19 cellular contexts compared by ENCODE assay signal in the genomic region with DNA sequence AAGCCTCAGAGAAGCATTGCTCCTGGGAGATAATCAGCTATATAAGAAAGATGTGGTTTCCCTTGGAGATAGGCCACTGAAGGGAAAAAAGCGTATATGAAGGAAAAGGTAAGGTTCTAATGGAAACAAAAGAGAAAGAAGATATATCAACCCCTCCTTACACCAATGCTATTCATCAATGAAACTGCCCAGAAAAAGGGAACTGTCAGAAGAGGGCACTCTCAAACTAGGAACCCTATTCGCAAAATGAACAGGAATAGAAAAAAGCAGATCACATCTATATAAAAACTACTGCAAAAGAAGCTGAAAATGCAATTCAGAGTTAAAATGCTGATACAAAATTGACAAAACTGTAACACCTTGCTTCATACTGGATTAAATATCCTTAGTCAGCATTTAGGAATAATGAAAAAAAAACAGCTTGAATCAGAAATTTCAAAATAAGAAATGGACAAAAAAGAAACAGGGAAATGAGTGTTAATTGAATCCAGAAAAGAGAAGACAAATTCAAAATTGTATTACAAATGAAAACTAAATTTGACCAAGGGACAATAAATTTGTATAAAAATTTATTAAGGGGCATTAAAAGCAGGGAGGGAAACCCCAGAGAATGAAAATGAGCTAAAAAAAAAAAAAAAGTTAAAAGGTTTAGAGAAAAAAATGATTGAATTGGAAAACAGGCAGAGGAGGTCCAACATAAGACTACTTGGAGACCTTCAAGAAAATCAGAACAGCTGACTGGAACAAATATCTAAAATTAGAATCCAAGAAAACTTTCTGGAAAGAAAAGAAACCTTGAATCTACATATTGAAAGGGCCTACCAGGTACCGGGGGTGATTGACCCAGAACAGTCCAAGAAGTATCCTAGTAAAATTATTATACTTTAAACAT. TPM values are rescaled to one million over a fixed set of nuclear protein-coding genes. Genes with fewer than 3 reads are reported as not detected.
DNase-seq lines count a peak whose midpoint lies in the region; ATAC-seq and TF ChIP-seq lines count a peak whose summit lies in the region.
"Had no signal": no experiment of that assay in that cellular context is flagged by ENCODE, and none has a peak within 500 bp of the region (broad histone marks: within the 10 kb centered on the region; RNA-seq: fewer than 3 reads in every experiment).

No MANE protein-coding gene starts in this region.

- RAD21 ChIA-PET in HCT116 (lab: Charles Lee; ENCODE audit: low non-redundant PET in 1 of 2, low total read pairs in 2 of 2, uncharacterized antibody in 2 of 2, unreplicated experiment in 2 of 2): no interaction called here

- TF ChIP-seq POLR2A in HCT116 (IDR thresholded peaks at IDR 0.05; ENCODE audit: borderline replicate concordance, extremely low read depth, insufficient read depth, insufficient read length): no peak
- no peak for TF ChIP-seq POLR2A in erythroblast (IDR thresholded peaks at IDR 0.05; ENCODE audit: low read length)

- H3K9me2 ChIP-seq in HCT116 (ENCODE audit: insufficient read depth) (no peaks in the 10 kb centered on the region), OCI-LY1 (ENCODE audit: low read depth, low read length) (no peaks in the 10 kb centered on the region)

- H3K9ac ChIP-seq in DND-41 (ENCODE audit: low read depth, low read length) (no peak overlapping the region), HCT116 (ENCODE audit: low read length) (no peak overlapping the region), OCI-LY1 (ENCODE audit: low read length) (no peak overlapping the region)

- peaks cover 7% of the 10 kb centered on the region; the same call in 1 of the 2 replicates for H4K20me1 ChIP-seq in DND-41 (ENCODE audit: insufficient read depth, low read length)
- no peaks in the 10 kb centered on the region for H4K20me1 ChIP-seq in HCT116 (ENCODE audit: insufficient read depth)
- H4K20me1 ChIP-seq in OCI-LY1 (ENCODE audit: insufficient read depth, low read length): no peaks in the 10 kb centered on the region

- H3K27ac ChIP-seq in DND-41 (ENCODE audit: low read length) (no peak overlapping the region), HCT116 (ENCODE audit: low read depth, low read length) (no peak overlapping the region), OCI-LY1 (ENCODE audit: low read depth, low read length, poor library complexity, severe bottlenecking) (no peak overlapping the region)
- H3K27ac ChIP-seq: body of pancreas, pancreas, sigmoid colon had no signal

- TF ChIP-seq CTCF in DND-41 (IDR thresholded peaks at IDR 0.05; ENCODE audit: borderline replicate concordance, extremely low read depth, low read length, poor library complexity, severe bottlenecking): peak; percentile 32
- peak in 2 of 3 experiments; percentile 3 to 22; a peak in 2 of 6 replicates for TF ChIP-seq CTCF in HCT116 (IDR thresholded peaks at IDR 0.05 in 2 of 3, conservative IDR thresholded peaks at IDR 0.05 in 1 of 3; ENCODE audit: borderline replicate concordance in 1 of 3, insufficient read depth in 1 of 3, low read depth in 2 of 3, low read length in 2 of 3)
- peak; percentile 18; the same call in 1 of the 2 replicates for TF ChIP-seq CTCF in OCI-LY1 (IDR thresholded peaks at IDR 0.05; ENCODE audit: low read length)

- H3K9me3 ChIP-seq in DND-41 (ENCODE audit: insufficient read depth, low read length, severe bottlenecking): peaks cover 7% of the 10 kb centered on the region
- 0 out of 4 replicates have a peak, but pooled peaks cover 0 to 3% of the 10 kb centered on the region in 2 experiments for H3K9me3 ChIP-seq in HCT116 (ENCODE audit: control insufficient read depth in 1 of 2, insufficient read depth in 1 of 2, low read depth in 1 of 2, low read length in 2 of 2)
- H3K9me3 ChIP-seq in OCI-LY1 (ENCODE audit: low read length): peaks cover 5% of the 10 kb centered on the region; the same call in 1 of the 2 replicates
- H3K9me3 ChIP-seq: body of pancreas, sigmoid colon had no signal

- TF ChIP-seq RAD21 in HCT116 (IDR thresholded peaks at IDR 0.05; ENCODE audit: low read depth): peak; percentile 55

- POLR2A ChIA-PET in HCT116 (lab: Charles Lee): no interaction called here

- H3K4me1 ChIP-seq in DND-41 (ENCODE audit: insufficient read depth, low read length) (no peaks in the 10 kb centered on the region), HCT116 (ENCODE audit: control insufficient read depth in 1 of 2, insufficient read depth in 2 of 2, low read length in 2 of 2) (no peaks in the 10 kb centered on the region), OCI-LY1 (ENCODE audit: insufficient read depth, low read length, severe bottlenecking) (no peaks in the 10 kb centered on the region)
- H3K4me1 ChIP-seq: sigmoid colon had no signal

- H3K79me2 ChIP-seq in DND-41 (ENCODE audit: insufficient read depth, low read length): peaks cover 54% of the 10 kb centered on the region
- peaks cover 63% of the 10 kb centered on the region for H3K79me2 ChIP-seq in HCT116 (ENCODE audit: insufficient read depth, low read length)
- peaks cover 15% of the 10 kb centered on the region for H3K79me2 ChIP-seq in OCI-LY1 (ENCODE audit: insufficient read depth, low read length)

- CTCF ChIA-PET in HCT116 (lab: Charles Lee): no interaction called here

- DNase-seq in DND-41 (no peak), HCT116 (ENCODE audit: low read depth, low spot score) (no peak), erythroblast (lab: John Stamatoyannopoulos, UW) (peak; percentile 18 to 27)
- DNase-seq: activated B cell treated with CpG ODN at 0.5 μM for 24 hours; activated CD8-positive, alpha-beta T cell treated with anti-CD3 and anti-CD28 coated beads, Interleukin-2, amount 10 ng/mL, durations not matched to agents 7 days and 5 days; body of pancreas; COR-L47; hippocampal formation; mesenchymal stem cell; natural killer cell; NCI-H1436; NCI-H2171 treated with DMSO at 0.1 percent for 48 hours; pancreas; sigmoid colon; T-helper 1 cell had no signal

- H3K36me3 ChIP-seq in DND-41 (ENCODE audit: insufficient read depth, low read length): peaks cover 21% of the 10 kb centered on the region; the same call in 1 of the 2 replicates
- H3K36me3 ChIP-seq in HCT116 (ENCODE audit: control insufficient read depth in 1 of 2, insufficient read depth in 2 of 2, low read length in 2 of 2): no peaks in the 10 kb centered on the region
- peaks cover 23% of the 10 kb centered on the region for H3K36me3 ChIP-seq in OCI-LY1 (ENCODE audit: insufficient read depth, low read length)
- H3K36me3 ChIP-seq: pancreas had no signal

- H3K4me3 ChIP-seq in DND-41 (ENCODE audit: low read depth in 1 of 2, low read length in 2 of 2): no peak overlapping the region
- H3K4me3 ChIP-seq in HCT116 (replicated peaks in 1 of 2; ENCODE audit: low read depth in 1 of 2, low read length in 2 of 2): no peak overlapping the region
- H3K4me3 ChIP-seq in OCI-LY1 (ENCODE audit: low read depth, low read length, poor library complexity, severe bottlenecking): no peak overlapping the region
- H3K4me3 ChIP-seq: body of pancreas, pancreas, sigmoid colon had no signal

- H3K27me3 ChIP-seq in DND-41 (ENCODE audit: insufficient read depth, low read length, poor library complexity) (no peaks in the 10 kb centered on the region), HCT116 (ENCODE audit: insufficient read depth, low read length) (no peaks in the 10 kb centered on the region), OCI-LY1 (ENCODE audit: insufficient read depth, low read length) (no peaks in the 10 kb centered on the region)
- H3K27me3 ChIP-seq: body of pancreas, pancreas, sigmoid colon had no signal

- no peaks in the 10 kb centered on the region for H3F3A ChIP-seq in OCI-LY1 (ENCODE audit: insufficient read depth, low read length)

- ATAC-seq in DND-41 (ENCODE audit: insufficient read depth, low read depth) (no peak), HCT116 (no peak), GM21723 (IDR thresholded peaks at IDR 0.05; ENCODE audit: unreplicated experiment) (no peak), GM21381 (IDR thresholded peaks at IDR 0.05; ENCODE audit: unreplicated experiment) (no peak), HG03469 (IDR thresholded peaks at IDR 0.05; ENCODE audit: unreplicated experiment) (no peak)
- ATAC-seq: activated CD8-positive, alpha-beta T cell treated with anti-CD3 and anti-CD28 coated beads, Interleukin-2, amount 10 ng/mL, durations not matched to agents 7 days and 5 days; body of pancreas; natural killer cell; pancreas had no signal

- BruUV-seq in HCT116 (replicated peaks; lab: Mats Ljungman, UMichigan): no TSS peak

- H2AFZ ChIP-seq in DND-41 (ENCODE audit: low read depth, low read length): no peak overlapping the region
- no peak overlapping the region for H2AFZ ChIP-seq in HCT116 (ENCODE audit: low read depth, low read length, poor library complexity, severe bottlenecking)
- no peak overlapping the region for H2AFZ ChIP-seq in OCI-LY1 (ENCODE audit: low read length)

- H3K4me2 ChIP-seq in DND-41 (ENCODE audit: insufficient read depth, low read length) (no peak overlapping the region), HCT116 (ENCODE audit: low read length) (no peak overlapping the region), OCI-LY1 (ENCODE audit: low read length) (no peak overlapping the region)

- intact Hi-C loops in HCT116 (cut with micrococcal nuclease): no loop called here

TF ChIP-seq in HCT116, 20 proteins besides CTCF, POLR2A, EP300 and RAD21:
- no peak for TF ChIP-seq JUND (IDR thresholded peaks at IDR 0.05)
TF ChIP-seq in HCT116: peak in this region for 0.

RNA-seq across cellular contexts. Expression of a gene that starts 17.9 kb away (rescaled TPM):
- total RNA-seq in HCT116 (2021; ENCODE audit: unreplicated experiment): 56.3 TPM
- 3.1 and 5.9 TPM in 2 replicates for polyA plus RNA-seq in HCT116 (2012)

RNA-seq across cellular contexts. Expression of a gene that starts 18.5 kb away (rescaled TPM):
- 13.9 TPM for total RNA-seq in HCT116 (2021; ENCODE audit: unreplicated experiment)
- 5.0 and 7.4 TPM in 2 replicates for polyA plus RNA-seq in HCT116 (2012)

Comparison
In these comparisons a context has a peak if more than half of its experiments do, and no peak if none do; other contexts are left out.
1. DNase-seq: peak in erythroblast (2 of 2); none in DND-41 (single experiment) and HCT116 (single experiment).
2. Peak in every context shown above with its lines, with median percentiles within 50 percentile points of each other: CTCF ChIP-seq.